In genomic region chr16:88013766-88014165, GRCh38 we compare ENCODE assay signal across 15 cellular contexts.
A peak's percentile ranks its signal among the peaks of the same experiment; 100 is the strongest.
DNase-seq lines count a peak whose midpoint lies in the region; ATAC-seq and TF ChIP-seq lines count a peak whose summit lies in the region.
"Had no signal": no experiment of that assay in that cellular context is flagged by ENCODE, and none has a peak within 500 bp of the region (broad histone marks: within the 10 kb centered on the region; RNA-seq: fewer than 3 reads in every experiment).

No MANE protein-coding gene starts in this region.

- peaks cover 37% of the 10 kb centered on the region for H3K36me3 ChIP-seq in lower lobe of right lung
- H3K36me3 ChIP-seq in stomach: peaks cover 4 to 46% (median 42%) of the 10 kb centered on the region in 4 donors

- H3K27ac ChIP-seq in lower lobe of right lung: no peak overlapping the region
- peak overlapping the region in 4 of 5 donors; percentile 34 to 52 (median 46) for H3K27ac ChIP-seq in stomach
- H3K27ac ChIP-seq: SK-N-MC had no signal

- TF ChIP-seq CTCF in HFFc6 (IDR thresholded peaks at IDR 0.05) (no peak), brain (conservative IDR thresholded peaks at IDR 0.05) (no peak), lower lobe of right lung (IDR thresholded peaks at IDR 0.05) (no peak), stomach (IDR thresholded peaks at IDR 0.05) (no peak)

- no peaks in the 10 kb centered on the region for H3K9me3 ChIP-seq in lower lobe of right lung
- no peaks in the 10 kb centered on the region for H3K9me3 ChIP-seq in stomach

- intact Hi-C loops in lower lobe of right lung (cut with DNase I) (no loop called here), stomach (cut with DNase I; ENCODE audit: low total_unique reads) (no loop called here)

- WGBS in stomach, 5 donors: 41 to 77% (median 60%) methylated on average over 4 to 7 of the region's 7 CpGs

- peak; percentile 22 to 63 for ATAC-seq in lower lobe of right lung

- H3K4me3 Mint-ChIP-seq in HFFc6 (no peak overlapping the region), brain (no peak overlapping the region)
- H3K4me3 Mint-ChIP-seq: activated CD4-positive, alpha-beta memory T cell treated with anti-CD3 and anti-CD28 coated beads, Interleukin-2, amount 10 ng/mL, durations not matched to agents 7 days and 5 days; CD4-positive, CD25-positive, alpha-beta regulatory T cell had no signal

- TF ChIP-seq EP300 in stomach (IDR thresholded peaks at IDR 0.05): no peak

- peaks cover 15% of the 10 kb centered on the region; the same call in 1 of the 2 replicates for H3K4me1 Mint-ChIP-seq in HFFc6 (ENCODE audit: low read depth)
- H3K4me1 Mint-ChIP-seq in brain: peaks cover 26% of the 10 kb centered on the region
- H3K4me1 Mint-ChIP-seq: activated CD4-positive, alpha-beta memory T cell treated with anti-CD3 and anti-CD28 coated beads, Interleukin-2, amount 10 ng/mL, durations not matched to agents 7 days and 5 days had no signal

- TF ChIP-seq POLR2A in stomach (IDR thresholded peaks at IDR 0.05): no peak

- H3K4me1 ChIP-seq in lower lobe of right lung: peaks cover 6% of the 10 kb centered on the region
- H3K4me1 ChIP-seq in stomach: peaks cover 7 to 27% (median 19%) of the 10 kb centered on the region in 4 donors

- H3K9me3 Mint-ChIP-seq in HFFc6 (no peaks in the 10 kb centered on the region), brain (no peaks in the 10 kb centered on the region)
- H3K9me3 Mint-ChIP-seq: activated CD4-positive, alpha-beta memory T cell treated with anti-CD3 and anti-CD28 coated beads, Interleukin-2, amount 10 ng/mL, durations not matched to agents 7 days and 5 days; CD4-positive, CD25-positive, alpha-beta regulatory T cell had no signal

- H3K4me3 ChIP-seq in lower lobe of right lung (no peak overlapping the region), stomach (no peak overlapping the region)
- H3K4me3 ChIP-seq: dorsolateral prefrontal cortex, SK-N-MC had no signal

- peaks cover 23% of the 10 kb centered on the region for H3K36me3 Mint-ChIP-seq in HFFc6 (ENCODE audit: low read depth)
- H3K36me3 Mint-ChIP-seq in brain: peaks cover 57% of the 10 kb centered on the region

- H3K27me3 Mint-ChIP-seq in HFFc6 (ENCODE audit: insufficient read depth) (peaks cover 7% of the 10 kb centered on the region), brain (no peaks in the 10 kb centered on the region)
- H3K27me3 Mint-ChIP-seq: activated CD4-positive, alpha-beta memory T cell treated with anti-CD3 and anti-CD28 coated beads, Interleukin-2, amount 10 ng/mL, durations not matched to agents 7 days and 5 days; CD4-positive, CD25-positive, alpha-beta regulatory T cell had no signal

- H3K27ac Mint-ChIP-seq in HFFc6 (peak overlapping the region; percentile 64), brain (peak overlapping the region in 3 of 5 experiments; percentile 50 to 80 (median 57))
- H3K27ac Mint-ChIP-seq: activated CD4-positive, alpha-beta memory T cell treated with anti-CD3 and anti-CD28 coated beads, Interleukin-2, amount 10 ng/mL, durations not matched to agents 7 days and 5 days; CD4-positive, CD25-positive, alpha-beta regulatory T cell had no signal

- DNase-seq in HFFc6 (no peak), lower lobe of right lung (no peak), stomach (peak; percentile 29), EL (no peak), NCI-H69 (lab: John Stamatoyannopoulos, UW) (no peak), D341Med (ENCODE audit: low spot score) (no peak)
- DNase-seq: activated CD4-positive, alpha-beta memory T cell treated with anti-CD3 and anti-CD28 coated beads, Interleukin-2, amount 10 ng/mL, durations not matched to agents 7 days and 5 days; activated gamma-delta T cell; CD4-positive, CD25-positive, alpha-beta regulatory T cell; hippocampal formation; Kasumi-1; NCI-H524 treated with DMSO at 0.1 percent for 48 hours had no signal

- H3K27me3 ChIP-seq in lower lobe of right lung (ENCODE audit: low read depth): no peaks in the 10 kb centered on the region
- no peaks in the 10 kb centered on the region for H3K27me3 ChIP-seq in stomach
- H3K27me3 ChIP-seq: dorsolateral prefrontal cortex had no signal
